Comparison of ENCODE assay signal across 2 cellular contexts in genomic region chr11:6258571-6258998, GRCh38.
TF ChIP-seq lines count a peak whose summit lies in the region.

No MANE protein-coding gene starts in this region.

TF ChIP-seq in K562, 482 proteins besides CTCF, POLR2A, EP300 and RAD21:
- TF ChIP-seq PTTG1 (tag; IDR thresholded peaks at IDR 0.05; ENCODE audit: low read depth) (no peak), HES1 (IDR thresholded peaks at IDR 0.05; ENCODE audit: low read depth) (no peak), ZNF184 (CRISPR knock-in tag; IDR thresholded peaks at IDR 0.05) (no peak), ZNF311 (CRISPR knock-in tag; IDR thresholded peaks at IDR 0.05) (no peak), ZNF23 (CRISPR knock-in tag; IDR thresholded peaks at IDR 0.05) (no peak), XRCC4 (IDR thresholded peaks at IDR 0.05; ENCODE audit: extremely low read depth, insufficient read depth, insufficient read length) (no peak), NCOA6 (IDR thresholded peaks at IDR 0.05) (no peak), ELF4 (CRISPR knock-in tag; IDR thresholded peaks at IDR 0.05) (no peak), PCBP1 (IDR thresholded peaks at IDR 0.05; ENCODE audit: low read depth, low read length, poor library complexity, severe bottlenecking) (no peak), VEZF1 (CRISPR knock-in tag; IDR thresholded peaks at IDR 0.05) (no peak), FOS (IDR thresholded peaks at IDR 0.05; ENCODE audit: extremely low read depth, insufficient read length) (no peak), MTF1 (CRISPR knock-in tag; IDR thresholded peaks at IDR 0.05; ENCODE audit: borderline replicate concordance) (no peak), ZNF282 (CRISPR knock-in tag; IDR thresholded peaks at IDR 0.05) (no peak), TCF3 (CRISPR knock-in tag; IDR thresholded peaks at IDR 0.05) (no peak), NFRKB (IDR thresholded peaks at IDR 0.05; ENCODE audit: low read depth) (no peak), ZFX (CRISPR knock-in tag; IDR thresholded peaks at IDR 0.05) (no peak), ZNF609 (CRISPR knock-in tag; IDR thresholded peaks at IDR 0.05; ENCODE audit: borderline replicate concordance) (no peak), SUPT5H (IDR thresholded peaks at IDR 0.05) (no peak)

TF ChIP-seq in neural cell, 6 proteins besides CTCF, POLR2A, EP300 and RAD21:
- TF ChIP-seq REST (IDR thresholded peaks at IDR 0.05; ENCODE audit: borderline replicate concordance) (no peak), TAF1 (IDR thresholded peaks at IDR 0.05; ENCODE audit: low read depth) (peak; percentile 4)
TF ChIP-seq in neural cell: peak in this region for 1.
